9 cellular contexts compared by ENCODE assay signal in the genomic region with DNA sequence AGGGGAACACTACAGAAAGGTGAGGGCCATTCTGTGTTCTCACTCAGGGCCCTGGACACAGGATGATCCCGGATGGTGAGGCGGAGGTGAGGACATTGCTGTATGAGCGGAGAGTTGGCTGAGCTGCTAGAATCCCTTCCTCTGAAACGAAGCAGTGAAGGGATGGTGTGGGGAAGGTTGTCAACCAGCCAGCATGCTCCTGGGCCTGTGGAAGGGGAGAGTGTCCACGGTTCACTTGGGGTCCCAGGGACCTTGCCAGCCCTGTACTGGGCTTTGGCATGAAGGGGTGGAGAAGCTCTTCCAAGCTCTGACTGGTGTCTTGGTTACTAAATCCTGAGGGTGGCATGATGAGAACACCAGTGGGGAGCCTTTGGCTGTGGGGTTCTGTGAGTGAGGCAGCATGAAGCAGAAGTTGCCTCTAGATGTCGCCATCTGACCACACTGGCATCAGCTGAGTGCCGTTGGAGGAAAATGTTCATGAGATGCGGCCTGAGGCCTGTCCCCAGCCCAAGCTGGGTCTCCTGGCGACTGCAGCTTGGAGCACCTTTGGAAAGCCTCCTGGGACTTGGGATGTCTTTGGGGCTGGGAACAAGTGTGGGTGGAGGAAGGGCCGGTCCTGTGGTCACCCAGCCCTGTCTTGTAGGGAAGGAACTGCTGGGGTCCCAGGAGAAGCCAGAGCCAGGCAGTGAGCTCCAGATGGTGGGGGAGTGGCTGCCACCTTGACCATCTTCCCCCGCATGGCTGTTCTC. TPM values are rescaled to one million over a fixed set of nuclear protein-coding genes. Genes with fewer than 3 reads are reported as not detected.
DNase-seq lines count a peak whose midpoint lies in the region; FAIRE-seq and TF ChIP-seq lines count a peak whose summit lies in the region.
"Had no signal": no experiment of that assay in that cellular context is flagged by ENCODE, and none has a peak within 500 bp of the region (broad histone marks: within the 10 kb centered on the region; RNA-seq: fewer than 3 reads in every experiment).

No MANE protein-coding gene starts in this region.

- peak overlapping the region; percentile 4 for H3K27ac Mint-ChIP-seq in activated T-helper 1 cell treated with anti-CD3 and anti-CD28 coated beads, Interleukin-12 subunit alpha, Interleukin-12 subunit beta, Interleukin-2, Interleukin-4 antibody, amounts not matched to agents 30 ng/mL and 10 ng/mL and 1 ng/mL, durations not matched to agents 14 hours and 24 hours and 36 hours
- no peak overlapping the region for H3K27ac Mint-ChIP-seq in neural progenitor cell

- no peak overlapping the region for H3K27ac ChIP-seq in HL-60 (replicated peaks)
- no peak overlapping the region for H3K27ac ChIP-seq in fibroblast of lung (ENCODE audit: insufficient read depth, low read length)
- no peak overlapping the region for H3K27ac ChIP-seq in neural progenitor cell

- TF ChIP-seq CTCF in HL-60 (IDR thresholded peaks at IDR 0.05; ENCODE audit: insufficient read depth, low read length): peak; percentile 97
- peak; percentile 87 to 94 for TF ChIP-seq CTCF in fibroblast of lung (conservative IDR thresholded peaks at IDR 0.05 in 1 of 2, IDR thresholded peaks at IDR 0.05 in 1 of 2; ENCODE audit: low read depth in 1 of 2, low read length in 2 of 2)
- peak; percentile 75 for TF ChIP-seq CTCF in neural progenitor cell (IDR thresholded peaks at IDR 0.05)

- no peak overlapping the region for H2AFZ ChIP-seq in fibroblast of lung (ENCODE audit: low read length)
- H2AFZ ChIP-seq in neural progenitor cell (replicated peaks): no peak overlapping the region

- H3K4me3 Mint-ChIP-seq in activated T-helper 1 cell treated with anti-CD3 and anti-CD28 coated beads, Interleukin-12 subunit alpha, Interleukin-12 subunit beta, Interleukin-2, Interleukin-4 antibody, amounts not matched to agents 30 ng/mL and 10 ng/mL and 1 ng/mL, durations not matched to agents 14 hours and 24 hours and 36 hours: no peak overlapping the region
- no peak overlapping the region for H3K4me3 Mint-ChIP-seq in neural progenitor cell

- FAIRE-seq in urothelium cell line (lab: Jason Lieb, UNC): no peak
- FAIRE-seq: A204.1 had no signal

- H3K4me1 Mint-ChIP-seq in activated T-helper 1 cell treated with anti-CD3 and anti-CD28 coated beads, Interleukin-12 subunit alpha, Interleukin-12 subunit beta, Interleukin-2, Interleukin-4 antibody, amounts not matched to agents 30 ng/mL and 10 ng/mL and 1 ng/mL, durations not matched to agents 14 hours and 24 hours and 36 hours (ENCODE audit: low read depth): peaks cover 24% of the 10 kb centered on the region
- peaks cover 13% of the 10 kb centered on the region for H3K4me1 Mint-ChIP-seq in neural progenitor cell

- H3K4me1 ChIP-seq in fibroblast of lung (ENCODE audit: control insufficient read depth, extremely low read depth, insufficient read depth, low read length) (peaks cover 12% of the 10 kb centered on the region), neural progenitor cell (no peaks in the 10 kb centered on the region)

- H3K36me3 Mint-ChIP-seq in activated T-helper 1 cell treated with anti-CD3 and anti-CD28 coated beads, Interleukin-12 subunit alpha, Interleukin-12 subunit beta, Interleukin-2, Interleukin-4 antibody, amounts not matched to agents 30 ng/mL and 10 ng/mL and 1 ng/mL, durations not matched to agents 14 hours and 24 hours and 36 hours (ENCODE audit: low read depth): peaks cover 10% of the 10 kb centered on the region
- no peaks in the 10 kb centered on the region for H3K36me3 Mint-ChIP-seq in neural progenitor cell

- H3K4me2 ChIP-seq in fibroblast of lung (ENCODE audit: extremely low read depth, insufficient read depth, low read length) (no peak overlapping the region), neural progenitor cell (no peak overlapping the region)

- no peaks in the 10 kb centered on the region for H3K9me3 Mint-ChIP-seq in activated T-helper 1 cell treated with anti-CD3 and anti-CD28 coated beads, Interleukin-12 subunit alpha, Interleukin-12 subunit beta, Interleukin-2, Interleukin-4 antibody, amounts not matched to agents 30 ng/mL and 10 ng/mL and 1 ng/mL, durations not matched to agents 14 hours and 24 hours and 36 hours
- no peaks in the 10 kb centered on the region for H3K9me3 Mint-ChIP-seq in neural progenitor cell

- H3K79me2 ChIP-seq in fibroblast of lung (ENCODE audit: control insufficient read depth, insufficient read depth, low read length) (no peaks in the 10 kb centered on the region), neural progenitor cell (ENCODE audit: low read depth) (no peaks in the 10 kb centered on the region)

- no peaks in the 10 kb centered on the region for H3K27me3 Mint-ChIP-seq in activated T-helper 1 cell treated with anti-CD3 and anti-CD28 coated beads, Interleukin-12 subunit alpha, Interleukin-12 subunit beta, Interleukin-2, Interleukin-4 antibody, amounts not matched to agents 30 ng/mL and 10 ng/mL and 1 ng/mL, durations not matched to agents 14 hours and 24 hours and 36 hours (ENCODE audit: insufficient read depth)
- peaks cover 7% of the 10 kb centered on the region for H3K27me3 Mint-ChIP-seq in neural progenitor cell (ENCODE audit: insufficient read depth, low read depth)

- DNase-seq in DMS 273 (lab: John Stamatoyannopoulos, UW; ENCODE audit: unreplicated experiment): peak; percentile 88
- DNase-seq in DMS 273 treated with DMSO at 0.1 percent for 48 hours (lab: John Stamatoyannopoulos, UW): no peak
- DNase-seq in HL-60 (ENCODE audit: low read depth in 1 of 2, low spot score in 1 of 2): peak; percentile 48 to 74
- DNase-seq in OCI-M1 (lab: John Stamatoyannopoulos, UW): peak; percentile 88
- peak; percentile 44 for DNase-seq in activated T-helper 1 cell treated with anti-CD3 and anti-CD28 coated beads, Interleukin-12 subunit alpha, Interleukin-12 subunit beta, Interleukin-2, Interleukin-4 antibody, amounts not matched to agents 30 ng/mL and 10 ng/mL and 1 ng/mL, durations not matched to agents 14 hours and 24 hours and 36 hours (ENCODE audit: low spot score)
- DNase-seq in fibroblast of lung (ENCODE audit: low read depth in 2 of 2): peak; percentile 57 to 81
- peak; percentile 79 for DNase-seq in neural progenitor cell (ENCODE audit: low spot score)
- peak; percentile 60 for DNase-seq in urothelium cell line (ENCODE audit: low spot score)

- H3K9me3 ChIP-seq in fibroblast of lung (ENCODE audit: control insufficient read depth, insufficient read depth, low read depth, low read length): no peaks in the 10 kb centered on the region
- no peaks in the 10 kb centered on the region for H3K9me3 ChIP-seq in neural progenitor cell (ENCODE audit: low read depth)

- no peaks in the 10 kb centered on the region for H3K27me3 ChIP-seq in HL-60 (ENCODE audit: insufficient read depth, poor library complexity, severe bottlenecking)
- H3K27me3 ChIP-seq in fibroblast of lung (ENCODE audit: control insufficient read depth, insufficient read depth, low read length): no peaks in the 10 kb centered on the region
- no peaks in the 10 kb centered on the region for H3K27me3 ChIP-seq in neural progenitor cell

- no peaks in the 10 kb centered on the region for H3F3A ChIP-seq in neural progenitor cell (ENCODE audit: low read depth)

- H3K9ac ChIP-seq in fibroblast of lung (ENCODE audit: insufficient read depth, low read length) (no peak overlapping the region), neural progenitor cell (no peak overlapping the region)

- intact Hi-C loops in activated T-helper 1 cell treated with anti-CD3 and anti-CD28 coated beads, Interleukin-12 subunit alpha, Interleukin-12 subunit beta, Interleukin-2, Interleukin-4 antibody, amounts not matched to agents 30 ng/mL and 10 ng/mL and 1 ng/mL, durations not matched to agents 14 hours and 24 hours and 36 hours (cut with micrococcal nuclease): loop anchor here (1.0 to 2.0 kb wide), 3 partner anchors 33 to 60 kb away; no protein-coding TSS in a partner anchor

- H3K4me3 ChIP-seq in HL-60 (replicated peaks; ENCODE audit: insufficient read depth, low read length): no peak overlapping the region
- H3K4me3 ChIP-seq in fibroblast of lung (replicated peaks in 1 of 4; ENCODE audit: control extremely low read depth in 1 of 4, insufficient read depth in 1 of 4, low read depth in 3 of 4, low read length in 4 of 4): no peak overlapping the region
- H3K4me3 ChIP-seq in neural progenitor cell: no peak overlapping the region

- H3K36me3 ChIP-seq in fibroblast of lung (ENCODE audit: control insufficient read depth, insufficient read depth, low read length): no peaks in the 10 kb centered on the region
- no peaks in the 10 kb centered on the region for H3K36me3 ChIP-seq in neural progenitor cell

- H4K20me1 ChIP-seq in fibroblast of lung (ENCODE audit: control insufficient read depth, extremely low read depth, insufficient read depth, low read length): no peaks in the 10 kb centered on the region
- no peaks in the 10 kb centered on the region for H4K20me1 ChIP-seq in neural progenitor cell (ENCODE audit: low read depth)

RNA-seq across cellular contexts. Expression of gene PDP2, which starts 14.8 kb away (rescaled TPM):
- 43.3 and 52.2 TPM in 2 replicates for total RNA-seq in activated T-helper 1 cell treated with anti-CD3 and anti-CD28 coated beads, Interleukin-12 subunit alpha, Interleukin-12 subunit beta, Interleukin-2, Interleukin-4 antibody, amounts not matched to agents 30 ng/mL and 10 ng/mL and 1 ng/mL, durations not matched to agents 14 hours and 24 hours and 36 hours
- total RNA-seq in fibroblast of lung: 7.7 and 11.6 TPM in 2 replicates
- polyA plus RNA-seq in fibroblast of lung: 10.6 and 10.9 TPM in 2 replicates
- 5.7 and 6.2 TPM in 2 replicates for polyA plus RNA-seq in fibroblast of lung (2012)
- polyA minus RNA-seq in fibroblast of lung (ENCODE audit: low replicate concordance): 30.1 and 31.2 TPM in 2 replicates
- total RNA-seq in neural progenitor cell (ENCODE audit: low replicate concordance): 6.6 and 12.6 TPM in 2 replicates

RNA-seq across cellular contexts. Expression of gene CDH16, which starts 23.6 kb away (rescaled TPM):
- total RNA-seq in activated T-helper 1 cell treated with anti-CD3 and anti-CD28 coated beads, Interleukin-12 subunit alpha, Interleukin-12 subunit beta, Interleukin-2, Interleukin-4 antibody, amounts not matched to agents 30 ng/mL and 10 ng/mL and 1 ng/mL, durations not matched to agents 14 hours and 24 hours and 36 hours: not detected in 2 replicates
- total RNA-seq in fibroblast of lung (not detected in 2 replicates), neural progenitor cell (ENCODE audit: low replicate concordance) (not detected in 2 replicates)
- polyA plus RNA-seq in fibroblast of lung: not detected in 2 replicates
- not detected in 2 replicates for polyA plus RNA-seq in fibroblast of lung (2012)
- polyA minus RNA-seq in fibroblast of lung (ENCODE audit: low replicate concordance): not detected in 2 replicates

RNA-seq across cellular contexts. Expression of gene RRAD, which starts 30.2 kb away (rescaled TPM):
- 0.83 and 0.93 TPM in 2 replicates for total RNA-seq in activated T-helper 1 cell treated with anti-CD3 and anti-CD28 coated beads, Interleukin-12 subunit alpha, Interleukin-12 subunit beta, Interleukin-2, Interleukin-4 antibody, amounts not matched to agents 30 ng/mL and 10 ng/mL and 1 ng/mL, durations not matched to agents 14 hours and 24 hours and 36 hours
- total RNA-seq in fibroblast of lung (41.1 and 83.7 TPM in 2 replicates), neural progenitor cell (ENCODE audit: low replicate concordance) (0.12 and 0.24 TPM in 2 replicates)
- 7.8 and 11.6 TPM in 2 replicates for polyA plus RNA-seq in fibroblast of lung
- 16.7 and 19.7 TPM in 2 replicates for polyA plus RNA-seq in fibroblast of lung (2012)
- 3.4 and 4.5 TPM in 2 replicates for polyA minus RNA-seq in fibroblast of lung (ENCODE audit: low replicate concordance)

RNA-seq across cellular contexts. Expression of gene CIAO2B, which starts 39.1 kb away (rescaled TPM):
- total RNA-seq in activated T-helper 1 cell treated with anti-CD3 and anti-CD28 coated beads, Interleukin-12 subunit alpha, Interleukin-12 subunit beta, Interleukin-2, Interleukin-4 antibody, amounts not matched to agents 30 ng/mL and 10 ng/mL and 1 ng/mL, durations not matched to agents 14 hours and 24 hours and 36 hours: 162 and 164 TPM in 2 replicates
- total RNA-seq in fibroblast of lung: 188 and 217 TPM in 2 replicates
- 115 and 138 TPM in 2 replicates for polyA plus RNA-seq in fibroblast of lung
- polyA plus RNA-seq in fibroblast of lung (2012): 176 and 223 TPM in 2 replicates
- polyA minus RNA-seq in fibroblast of lung (ENCODE audit: low replicate concordance): 179 and 191 TPM in 2 replicates
- total RNA-seq in neural progenitor cell (ENCODE audit: low replicate concordance): 55.5 and 76.0 TPM in 2 replicates

RNA-seq across cellular contexts. Expression of gene CES2, which starts 40.2 kb away (rescaled TPM):
- 34.3 and 36.6 TPM in 2 replicates for total RNA-seq in activated T-helper 1 cell treated with anti-CD3 and anti-CD28 coated beads, Interleukin-12 subunit alpha, Interleukin-12 subunit beta, Interleukin-2, Interleukin-4 antibody, amounts not matched to agents 30 ng/mL and 10 ng/mL and 1 ng/mL, durations not matched to agents 14 hours and 24 hours and 36 hours
- total RNA-seq in fibroblast of lung (38.0 and 47.6 TPM in 2 replicates), neural progenitor cell (ENCODE audit: low replicate concordance) (11.1 and 20.9 TPM in 2 replicates)
- polyA plus RNA-seq in fibroblast of lung: 22.9 and 26.9 TPM in 2 replicates
- 24.6 and 28.6 TPM in 2 replicates for polyA plus RNA-seq in fibroblast of lung (2012)
- polyA minus RNA-seq in fibroblast of lung (ENCODE audit: low replicate concordance): 34.6 and 51.2 TPM in 2 replicates

Comparison
In these comparisons a context has a peak if more than half of its experiments do, and no peak if none do; other contexts are left out.
1. RNA of gene RRAD, which starts 30.2 kb away (total RNA-seq): 41.1 to 83.7 TPM in fibroblast of lung; 0.83 to 0.93 TPM in activated T-helper 1 cell treated with anti-CD3 and anti-CD28 coated beads, Interleukin-12 subunit alpha, Interleukin-12 subunit beta, Interleukin-2, Interleukin-4 antibody, amounts not matched to agents 30 ng/mL and 10 ng/mL and 1 ng/mL, durations not matched to agents 14 hours and 24 hours and 36 hours and 0.12 to 0.24 TPM in neural progenitor cell; every median in the first group is over 10 times any median in the second.
2. Peak in every context shown above with its lines, with median percentiles within 50 percentile points of each other: CTCF ChIP-seq.